Comparison of ENCODE assay signal across 8 cellular contexts in the genomic region with DNA sequence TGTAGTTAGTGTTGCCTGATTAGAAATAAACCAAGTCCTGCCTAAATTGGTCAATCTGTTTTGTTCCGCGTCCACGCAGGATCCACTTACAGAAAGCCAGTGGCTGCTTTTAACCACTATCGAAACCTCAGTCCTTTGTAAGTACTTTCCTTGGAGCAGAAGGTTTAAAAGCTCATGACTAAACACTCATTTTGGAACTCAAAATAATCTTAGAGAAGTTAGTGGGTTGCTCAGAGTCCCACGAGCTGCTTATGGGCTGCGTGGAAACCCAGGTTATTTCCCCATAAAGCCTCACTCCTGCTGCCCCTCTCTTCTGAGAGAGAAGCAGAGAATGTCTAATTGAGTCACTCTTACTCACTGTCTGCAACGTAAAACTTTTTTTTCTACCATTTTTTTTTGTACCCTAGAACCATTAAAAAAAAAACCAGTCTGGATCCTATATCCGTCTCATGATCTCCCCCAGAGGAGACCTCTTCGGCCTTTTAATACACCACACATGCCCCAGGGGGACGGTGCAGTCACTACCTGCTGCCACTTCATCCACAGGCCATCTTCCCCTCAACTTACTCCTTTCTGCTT. TPM values are rescaled to one million over a fixed set of nuclear protein-coding genes. Genes with fewer than 3 reads are reported as not detected.
DNase-seq lines count a peak whose midpoint lies in the region; ATAC-seq, FAIRE-seq and TF ChIP-seq lines count a peak whose summit lies in the region.

No MANE protein-coding gene starts in this region.

- H3K9me3 ChIP-seq in PC-9 (ENCODE audit: insufficient read depth, low read depth) = no peaks in the 10 kb centered on the region
- H3K9me3 ChIP-seq in psoas muscle = no peaks in the 10 kb centered on the region

- CTCF ChIA-PET in PC-9 (lab: Charles Lee) = no interaction called here

- H3K4me3 ChIP-seq in PC-9 (no peak overlapping the region), psoas muscle (no peak overlapping the region)

- no peak overlapping the region for H3K4me2 ChIP-seq in PC-9

- no peaks in the 10 kb centered on the region for H3K9me2 ChIP-seq in PC-9 (ENCODE audit: insufficient read depth)

- H3K79me2 ChIP-seq in PC-9 (ENCODE audit: low read depth) = no peaks in the 10 kb centered on the region

- WGBS in psoas muscle, 3 donors = 69 to 75% (median 72%) methylated on average over 10 of the region's 10 CpGs

- POLR2A ChIA-PET in PC-9 (lab: Charles Lee; ENCODE audit: unreplicated experiment) = no interaction called here

- no TSS peak for BruUV-seq in PC-9 (replicated peaks; lab: Mats Ljungman, UMichigan)

- no peaks in the 10 kb centered on the region for H4K20me1 ChIP-seq in PC-9 (ENCODE audit: insufficient read depth)

- H3K27ac ChIP-seq in epithelial cell of prostate = peak overlapping the region; percentile 18
- no peak overlapping the region for H3K27ac ChIP-seq in PC-9
- H3K27ac ChIP-seq in psoas muscle = no peak overlapping the region

- intact Hi-C loops in PC-9 (cut with micrococcal nuclease; ENCODE audit: unreplicated experiment) (no loop called here), psoas muscle (cut with DNase I) (no loop called here)

- no peaks in the 10 kb centered on the region for H3K36me3 ChIP-seq in PC-9 (ENCODE audit: low read depth)
- no peaks in the 10 kb centered on the region for H3K36me3 ChIP-seq in psoas muscle (ENCODE audit: insufficient read depth in 1 of 2, low read depth in 1 of 2)

- DNase-seq in EL (peak; percentile 61), epithelial cell of prostate (ENCODE audit: low read depth, low spot score) (no peak), Kasumi-1 (lab: John Stamatoyannopoulos, UW) (no peak), D721Med (ENCODE audit: insufficient read length, low spot score) (no peak), PC-9 (no peak), psoas muscle (no peak)

- H2AFZ ChIP-seq in PC-9 = no peak overlapping the region

- TF ChIP-seq CTCF in D721Med (IDR thresholded peaks at IDR 0.05; ENCODE audit: insufficient read depth, missing control alignments) = no peak
- TF ChIP-seq CTCF in PC-9 (conservative IDR thresholded peaks at IDR 0.05) = no peak
- TF ChIP-seq CTCF in psoas muscle (IDR thresholded peaks at IDR 0.05) = no peak

- no peaks in the 10 kb centered on the region for H3F3A ChIP-seq in PC-9 (ENCODE audit: insufficient read depth, low read depth)

- no peaks in the 10 kb centered on the region for H3K4me1 ChIP-seq in PC-9 (replicated peaks; ENCODE audit: insufficient read depth)
- H3K4me1 ChIP-seq in psoas muscle = no peaks in the 10 kb centered on the region

- H3K27me3 ChIP-seq in PC-9 (ENCODE audit: insufficient read depth, low read depth) (no peaks in the 10 kb centered on the region), psoas muscle (ENCODE audit: insufficient read depth in 3 of 3, low read length in 2 of 3) (peaks cover 1 to 26% (median 8%) of the 10 kb centered on the region in 3 donors)

- no peak for FAIRE-seq in D721Med (lab: Jason Lieb, UNC)

- ATAC-seq in GM21381 (IDR thresholded peaks at IDR 0.05; ENCODE audit: unreplicated experiment) (peak; percentile 45), HG03439 (IDR thresholded peaks at IDR 0.05; ENCODE audit: unreplicated experiment) (peak; percentile 61), psoas muscle (no peak)

RNA-seq across cellular contexts. Expression of a gene that starts 7.5 kb away (rescaled TPM):
- not detected in 2 replicates for total RNA-seq in PC-9 (2021)
- 1 to 10 TPM in 3 of 4 donors, under 1 TPM in 1; 0.67 to 1.9 (median 1.1) TPM for total RNA-seq in psoas muscle
- polyA plus RNA-seq in psoas muscle = 1 to 10 TPM in 1 of 3 donors, under 1 TPM in 2; 0.64 to 1.2 (median 0.73) TPM

Comparison
In these comparisons a context has a peak if more than half of its experiments do, and no peak if none do; other contexts are left out.
1. ATAC-seq: peak in GM21381 (single experiment) and HG03439 (single experiment); none in psoas muscle (0 of 4).